In genomic region chr17:74325743-74326379, GRCh38 we compare ENCODE assay signal across 9 cellular contexts. TPM values are rescaled to one million over a fixed set of nuclear protein-coding genes. Genes with fewer than 3 reads are reported as not detected.
DNase-seq lines count a peak whose midpoint lies in the region; ATAC-seq, FAIRE-seq and TF ChIP-seq lines count a peak whose summit lies in the region.
"Had no signal": no experiment of that assay in that cellular context is flagged by ENCODE, and none has a peak within 500 bp of the region (broad histone marks: within the 10 kb centered on the region; RNA-seq: fewer than 3 reads in every experiment).

Gene KIF19, plus strand, starts transcription at chr17:74326226. Its CDS starts 124 bp downstream, at chr17:74326350.

- TF ChIP-seq CTCF in CD8-positive, alpha-beta T cell (IDR thresholded peaks at IDR 0.05), result no peak
- TF ChIP-seq CTCF in endothelial cell of umbilical vein (IDR thresholded peaks at IDR 0.05; ENCODE audit: extremely low read depth in 1 of 2, insufficient read depth in 1 of 2, low read depth in 1 of 2, low read length in 2 of 2) (no peak), nephron progenitor cell (IDR thresholded peaks at IDR 0.05) (no peak)

- H3K36me3 ChIP-seq in CD8-positive, alpha-beta T cell (ENCODE audit: insufficient read depth, low read length), result no peaks in the 10 kb centered on the region
- no peaks in the 10 kb centered on the region for H3K36me3 ChIP-seq in endothelial cell of umbilical vein (ENCODE audit: control insufficient read depth in 2 of 2, extremely low read depth in 1 of 2, insufficient read depth in 2 of 2, low read length in 2 of 2)

- DNase-seq in CD8-positive, alpha-beta T cell, result peak; percentile 6 to 70 (median 41)
- DNase-seq in activated CD4-positive, alpha-beta T cell treated with anti-CD3 and anti-CD28 coated beads, Interleukin-2, amount 50 U/mL, for 48 hours, result peak; percentile 60 to 64
- DNase-seq in endothelial cell of umbilical vein (ENCODE audit: low read depth, low spot score), result no peak
- peak; percentile 77 for DNase-seq in nephron progenitor cell
- DNase-seq in stimulated activated naive CD8-positive, alpha-beta T cell treated with anti-CD3 and anti-CD28 coated beads, Interleukin-15, Interleukin-2, amounts not matched to agents 100 U/mL and 50 U/mL, for 24 hours, result peak; percentile 74

- CTCF ChIA-PET in CD8-positive, alpha-beta T cell (lab: Charles Lee), result interaction anchor here (1.2 kb wide), 1 partner anchor 42 kb away, joined by 4 read pairs; no protein-coding TSS in a partner anchor
- CTCF ChIA-PET in endothelial cell of umbilical vein (lab: Charles Lee), result no interaction called here

- H3K27ac Mint-ChIP-seq in CD8-positive, alpha-beta T cell, result peak within 1 kb of the TSS; percentile 13
- H3K27ac Mint-ChIP-seq in nephron progenitor cell, result no peak within 1 kb of the TSS

- H3K27me3 Mint-ChIP-seq in CD8-positive, alpha-beta T cell (ENCODE audit: low read depth), result peaks cover 19% of the 10 kb centered on the region
- peaks cover 76% of the 10 kb centered on the region for H3K27me3 Mint-ChIP-seq in nephron progenitor cell (ENCODE audit: low read depth, poor library complexity)

- no TSS peak for BruUV-seq in endothelial cell of umbilical vein (replicated peaks; lab: Mats Ljungman, UMichigan)

- FAIRE-seq in endothelial cell of umbilical vein (lab: Jason Lieb, UNC), result no peak

- no peaks in the 10 kb centered on the region for H3K9me3 ChIP-seq in CD8-positive, alpha-beta T cell (ENCODE audit: low read length)
- no peaks in the 10 kb centered on the region for H3K9me3 ChIP-seq in endothelial cell of umbilical vein (replicated peaks; ENCODE audit: control insufficient read depth, insufficient read depth, low read length)

- intact Hi-C loops in CD8-positive, alpha-beta T cell (cut with DNase I, micrococcal nuclease), result no loop called here
- intact Hi-C loops in endothelial cell of umbilical vein (cut with micrococcal nuclease), result no loop called here

- no peaks in the 10 kb centered on the region for H3K27me3 ChIP-seq in CD8-positive, alpha-beta T cell (ENCODE audit: insufficient read depth, low read length)
- H3K27me3 ChIP-seq in endothelial cell of umbilical vein (ENCODE audit: control insufficient read depth in 2 of 2, insufficient read depth in 2 of 2, low read length in 2 of 2), result peaks cover 0 to 4% of the 10 kb centered on the region in 2 experiments

- peak within 1 kb of the TSS; percentile 45 for H3K4me3 ChIP-seq in CD8-positive, alpha-beta T cell (ENCODE audit: low read depth, low read length)
- H3K4me3 ChIP-seq in endothelial cell of umbilical vein (replicated peaks in 1 of 3; ENCODE audit: insufficient read depth in 1 of 3, low read depth in 1 of 3, low read length in 3 of 3), result no peak within 1 kb of the TSS

- peaks cover 19% of the 10 kb centered on the region for H3K4me1 ChIP-seq in CD8-positive, alpha-beta T cell (ENCODE audit: insufficient read depth, low read length)
- peaks cover 2% of the 10 kb centered on the region for H3K4me1 ChIP-seq in endothelial cell of umbilical vein (ENCODE audit: control insufficient read depth, extremely low read depth, insufficient read depth, low read length)

- H2AFZ ChIP-seq in endothelial cell of umbilical vein (ENCODE audit: low read depth, low read length), result no peak within 1 kb of the TSS

- no peaks in the 10 kb centered on the region for H3K79me2 ChIP-seq in endothelial cell of umbilical vein (ENCODE audit: control insufficient read depth, insufficient read depth, low read length)

- H3K4me3 Mint-ChIP-seq in CD8-positive, alpha-beta T cell, result peak within 1 kb of the TSS; percentile 68
- H3K4me3 Mint-ChIP-seq in nephron progenitor cell, result peak within 1 kb of the TSS; percentile 73

- H3K4me1 Mint-ChIP-seq in CD8-positive, alpha-beta T cell (ENCODE audit: low read depth), result peaks cover 20% of the 10 kb centered on the region
- H3K4me1 Mint-ChIP-seq in nephron progenitor cell, result peaks cover 34% of the 10 kb centered on the region

- H3K9me3 Mint-ChIP-seq in CD8-positive, alpha-beta T cell, result no peaks in the 10 kb centered on the region
- no peaks in the 10 kb centered on the region for H3K9me3 Mint-ChIP-seq in nephron progenitor cell

- H3K9me1 ChIP-seq in endothelial cell of umbilical vein (replicated peaks; ENCODE audit: control insufficient read depth, extremely low read depth, insufficient read depth, low read length), result no peaks in the 10 kb centered on the region

- dilution Hi-C loops in endothelial cell of umbilical vein (cut with MboI; ENCODE audit: extremely low pct_ligation_motif_present, low sequenced_read_pairs), result no loop called here

- POLR2A ChIA-PET in CD8-positive, alpha-beta T cell (lab: Charles Lee), result no interaction called here
- POLR2A ChIA-PET in endothelial cell of umbilical vein (lab: Charles Lee), result interaction anchor here (0.6 kb wide), 1 partner anchor 265 kb away, joined by 3 read pairs; no protein-coding TSS in a partner anchor

- H4K20me1 ChIP-seq in endothelial cell of umbilical vein (replicated peaks; ENCODE audit: control insufficient read depth, extremely low read depth, insufficient read depth, low read length), result no peaks in the 10 kb centered on the region

- H3K36me3 Mint-ChIP-seq in CD8-positive, alpha-beta T cell, result no peaks in the 10 kb centered on the region
- no peaks in the 10 kb centered on the region for H3K36me3 Mint-ChIP-seq in nephron progenitor cell (ENCODE audit: low read depth)

- TF ChIP-seq POLR2A in endothelial cell of umbilical vein (IDR thresholded peaks at IDR 0.05; ENCODE audit: low read depth, low read length), result no peak

- no peak within 1 kb of the TSS for H3K9ac ChIP-seq in endothelial cell of umbilical vein (replicated peaks; ENCODE audit: extremely low read depth, insufficient read depth, low read length)

- H3K27ac ChIP-seq in CD8-positive, alpha-beta T cell (ENCODE audit: low read depth, low read length), result no peak within 1 kb of the TSS
- no peak within 1 kb of the TSS for H3K27ac ChIP-seq in endothelial cell of umbilical vein (ENCODE audit: insufficient read depth, low read depth, low read length)
- H3K27ac ChIP-seq: epithelial cell of prostate had no signal

- H3K4me2 ChIP-seq in endothelial cell of umbilical vein (ENCODE audit: insufficient read depth, low read length), result no peak within 1 kb of the TSS

- peak; percentile 91 for ATAC-seq in CD8-positive, alpha-beta T cell
- peak; percentile 60 for ATAC-seq in HG02885 (IDR thresholded peaks at IDR 0.05; ENCODE audit: poor library complexity, unreplicated experiment)
- peak; percentile 87 for ATAC-seq in stimulated activated naive CD8-positive, alpha-beta T cell treated with anti-CD3 and anti-CD28 coated beads, Interleukin-15, Interleukin-2, amounts not matched to agents 100 U/mL and 50 U/mL, for 24 hours
- no peak for ATAC-seq in HG02973 (IDR thresholded peaks at IDR 0.05; ENCODE audit: unreplicated experiment)
- no peak for ATAC-seq in HG03521 (IDR thresholded peaks at IDR 0.05; ENCODE audit: unreplicated experiment)

TF ChIP-seq in endothelial cell of umbilical vein, 7 proteins besides CTCF, POLR2A, EP300 and RAD21:
- TF ChIP-seq MAX (IDR thresholded peaks at IDR 0.05; ENCODE audit: insufficient read depth, insufficient read length) (no peak), EZH2 (IDR thresholded peaks at IDR 0.05; ENCODE audit: borderline replicate concordance, low read depth, low read length, severe bottlenecking) (peak; percentile 49)

RNA-seq across cellular contexts. Expression of gene KIF19, which starts in this region (rescaled TPM):
- total RNA-seq in CD8-positive, alpha-beta T cell, result under 1 TPM; 0.64 to 0.98 TPM
- total RNA-seq in endothelial cell of umbilical vein, result 0.21 and 0.84 TPM in 2 replicates
- 0.10 and 0.11 TPM in 2 replicates for polyA plus RNA-seq in endothelial cell of umbilical vein
- 0.01 and 0.06 TPM in 2 replicates for polyA plus RNA-seq in endothelial cell of umbilical vein (2011; cell fraction: cytosol; rRNA removed)
- 0.25 and 0.48 TPM in 2 replicates for polyA plus RNA-seq in endothelial cell of umbilical vein (2011; cell fraction: nucleus; rRNA removed)
- 0.12 TPM in 1 of 2 replicates, not detected in the other for polyA plus RNA-seq in endothelial cell of umbilical vein (2012)
- polyA minus RNA-seq in endothelial cell of umbilical vein, result 0.27 and 0.38 TPM in 2 replicates
- not detected for polyA minus RNA-seq in endothelial cell of umbilical vein (2011; cell fraction: cytosol; rRNA and poly(A)+ RNA removed)
- polyA minus RNA-seq in endothelial cell of umbilical vein (2011; cell fraction: nucleus; rRNA and poly(A)+ RNA removed), result not detected in 2 replicates

Comparison
In these comparisons a context has a peak if more than half of its experiments do, and no peak if none do; other contexts are left out.
1. Peak in DNase-seq, ATAC-seq and H3K4me3 ChIP-seq in CD8-positive, alpha-beta T cell; RNA of the gene not detected or under 1 TPM.
2. ATAC-seq: peak in HG02885 (single experiment) and stimulated activated naive CD8-positive, alpha-beta T cell treated with anti-CD3 and anti-CD28 coated beads, Interleukin-15, Interleukin-2, amounts not matched to agents 100 U/mL and 50 U/mL, for 24 hours (single experiment); none in HG02973 (single experiment) and HG03521 (single experiment).